ENCODE assay signal across 10 cellular contexts in the genomic region with DNA sequence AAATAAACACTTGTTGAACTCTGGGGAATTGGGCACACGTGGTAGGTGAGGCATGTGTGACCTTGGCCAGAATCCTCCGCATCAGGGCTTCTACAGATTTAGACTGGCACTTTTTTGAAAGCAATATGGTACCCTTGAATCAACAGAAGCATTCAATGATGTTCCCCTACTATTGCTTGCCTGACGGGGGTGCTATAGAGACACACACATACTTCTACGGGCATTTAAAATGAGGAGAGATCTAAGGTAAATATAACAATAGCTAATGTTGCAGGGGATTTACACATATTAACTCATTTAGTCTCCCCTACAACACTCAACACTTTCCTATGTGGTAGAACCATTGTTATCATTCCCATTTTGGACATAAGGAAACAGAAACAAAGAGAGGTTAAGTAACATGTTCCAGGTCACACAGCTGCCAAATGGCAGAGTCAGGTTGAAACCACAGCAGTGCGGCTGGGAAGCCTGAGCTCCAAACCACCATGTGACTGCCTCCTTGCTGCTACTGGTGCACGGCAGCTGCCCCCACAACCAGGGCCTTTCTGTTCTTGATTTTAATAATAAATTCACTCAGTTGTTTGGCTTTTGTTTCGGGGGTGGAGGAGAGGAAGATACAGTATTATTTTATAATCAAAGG.
DNase-seq lines count a peak whose midpoint lies in the region; ATAC-seq and TF ChIP-seq lines count a peak whose summit lies in the region.
"Had no signal": no experiment of that assay in that cellular context is flagged by ENCODE, and none has a peak within 500 bp of the region (broad histone marks: within the 10 kb centered on the region; RNA-seq: fewer than 3 reads in every experiment).

No MANE protein-coding gene starts in this region.

- no peak for DNase-seq in fibroblast of pulmonary artery (ENCODE audit: low read depth)
- DNase-seq in hippocampal formation (lab: John Stamatoyannopoulos, UW), result no peak
- no peak for DNase-seq in cerebellar nuclear complex (lab: John Stamatoyannopoulos, UW)
- no peak for DNase-seq in DMS79 (lab: John Stamatoyannopoulos, UW)
- DNase-seq: activated naive CD8-positive, alpha-beta T cell treated with anti-CD3 and anti-CD28 coated beads, Interleukin-2, amount 10 ng/mL, durations not matched to agents 7 days and 5 days; esophagus squamous epithelium had no signal

- no peak overlapping the region for H3K4me3 ChIP-seq in fibroblast of pulmonary artery (replicated peaks; ENCODE audit: low read depth, low read length)
- H3K4me3 ChIP-seq: esophagus squamous epithelium, SJSA1 had no signal

- ATAC-seq in GM18508 (IDR thresholded peaks at IDR 0.05; ENCODE audit: insufficient read depth, unreplicated experiment) (peak; percentile 75), GM21390 (IDR thresholded peaks at IDR 0.05; ENCODE audit: unreplicated experiment) (peak; percentile 88), HG03342 (IDR thresholded peaks at IDR 0.05; ENCODE audit: unreplicated experiment) (peak; percentile 79)

- TF ChIP-seq CTCF in fibroblast of pulmonary artery (IDR thresholded peaks at IDR 0.05; ENCODE audit: low read length, missing control alignments), result peak; percentile 3
